In the genomic region with DNA sequence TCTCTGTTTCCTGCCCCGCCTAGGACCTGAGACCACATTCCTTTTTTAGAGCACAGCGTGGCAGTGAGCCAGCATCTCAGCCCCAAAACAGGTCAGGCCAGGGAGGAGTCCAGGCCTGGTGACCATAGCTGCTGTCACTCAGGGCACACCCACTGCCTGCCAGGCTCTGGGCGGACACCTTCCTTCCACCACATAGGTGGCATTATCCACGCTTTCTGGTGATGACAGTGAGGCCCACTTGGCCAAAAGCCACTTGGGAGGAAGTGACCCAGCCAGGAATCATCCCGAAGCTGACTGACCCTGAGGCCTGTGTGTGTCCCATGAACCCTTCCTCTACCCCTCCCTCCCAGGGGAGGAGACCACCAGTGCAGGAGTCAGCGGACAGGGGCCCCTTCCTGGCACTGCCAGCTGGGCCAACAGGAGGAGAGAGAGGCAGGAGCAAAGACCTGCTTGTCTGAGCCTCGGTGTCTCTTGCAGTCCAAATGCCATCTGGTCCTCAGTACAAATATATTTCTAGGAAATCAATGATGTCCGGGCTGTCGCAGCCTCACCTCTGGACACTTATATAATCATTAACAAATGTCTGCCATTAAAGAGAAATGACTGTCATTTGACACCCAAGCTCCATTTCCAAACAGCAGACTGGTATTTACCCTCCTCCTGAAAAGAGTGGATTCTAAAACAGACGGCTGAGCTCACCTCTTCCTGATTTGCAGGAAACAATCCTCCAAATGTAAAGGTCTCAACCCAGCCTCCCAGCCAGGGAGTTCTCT, we compare ENCODE assay signal across 12 cellular contexts.
DNase-seq lines count a peak whose midpoint lies in the region; ATAC-seq and TF ChIP-seq lines count a peak whose summit lies in the region.
"Had no signal": no experiment of that assay in that cellular context is flagged by ENCODE, and none has a peak within 500 bp of the region (broad histone marks: within the 10 kb centered on the region; RNA-seq: fewer than 3 reads in every experiment).

No MANE protein-coding gene starts in this region.

- no peaks in the 10 kb centered on the region for H3K27me3 ChIP-seq in breast epithelium

- DNase-seq in AG08396 (ENCODE audit: low spot score): peak; percentile 35
- DNase-seq in M059J (ENCODE audit: low read depth): peak; percentile 34
- peak; percentile 65 to 66 for DNase-seq in breast epithelium (ENCODE audit: low spot score in 2 of 2)
- DNase-seq in kidney glomerular epithelial cell (lab: John Stamatoyannopoulos, UW): peak; percentile 1
- DNase-seq in nucleus accumbens (lab: John Stamatoyannopoulos, UW): no peak
- DNase-seq in activated CD4-positive, alpha-beta memory T cell treated with anti-CD3 and anti-CD28 coated beads for 36 hours: no peak
- DNase-seq: NCI-H1694 had no signal

- H3K9me3 ChIP-seq in breast epithelium: no peaks in the 10 kb centered on the region

- H3K4me1 ChIP-seq in breast epithelium: no peaks in the 10 kb centered on the region

- no peaks in the 10 kb centered on the region for H3K36me3 ChIP-seq in breast epithelium

- CTCF ChIA-PET in activated CD4-positive, alpha-beta memory T cell treated with anti-CD3 and anti-CD28 coated beads for 36 hours (lab: Charles Lee): no interaction called here

- H3K27ac ChIP-seq in breast epithelium: peak overlapping the region in 1 of 2 donors; percentile 48

- no peak overlapping the region for H3K4me3 Mint-ChIP-seq in stimulated activated memory B cell treated with anti-CD40 and anti-IgM and Interleukin-4, amounts not matched to agents 10 μg/mL and 1 μg/mL and 100 μg/mL, for 72 hours
- no peak overlapping the region for H3K4me3 Mint-ChIP-seq in activated CD4-positive, alpha-beta memory T cell treated with anti-CD3 and anti-CD28 coated beads for 36 hours
- H3K4me3 Mint-ChIP-seq: activated T-helper 17 cell treated with anti-CD3 and anti-CD28 coated beads, Interleukin-2, amount 50 U/mL, for 72 hours; stimulated activated naive CD8-positive, alpha-beta T cell treated with anti-CD3 and anti-CD28 coated beads, Interleukin-15, Interleukin-2, amounts not matched to agents 100 ng/mL and 50 ng/mL, for 24 hours had no signal

- H3K36me3 Mint-ChIP-seq in stimulated activated memory B cell treated with anti-CD40 and anti-IgM and Interleukin-4, amounts not matched to agents 10 μg/mL and 1 μg/mL and 100 μg/mL, for 72 hours: no peaks in the 10 kb centered on the region
- no peaks in the 10 kb centered on the region for H3K36me3 Mint-ChIP-seq in activated CD4-positive, alpha-beta memory T cell treated with anti-CD3 and anti-CD28 coated beads for 36 hours

- peaks cover 10% of the 10 kb centered on the region for H3K27me3 Mint-ChIP-seq in stimulated activated memory B cell treated with anti-CD40 and anti-IgM and Interleukin-4, amounts not matched to agents 10 μg/mL and 1 μg/mL and 100 μg/mL, for 72 hours
- H3K27me3 Mint-ChIP-seq in activated CD4-positive, alpha-beta memory T cell treated with anti-CD3 and anti-CD28 coated beads for 36 hours: no peaks in the 10 kb centered on the region
- H3K27me3 Mint-ChIP-seq: activated T-helper 17 cell treated with anti-CD3 and anti-CD28 coated beads, Interleukin-2, amount 50 U/mL, for 72 hours had no signal

- TF ChIP-seq POLR2A in breast epithelium (IDR thresholded peaks at IDR 0.05): no peak

- ATAC-seq in stimulated activated memory B cell treated with anti-CD40 and anti-IgM and Interleukin-4, amounts not matched to agents 10 μg/mL and 1 μg/mL and 100 μg/mL, for 72 hours: no peak
- no peak for ATAC-seq in HG03439 (IDR thresholded peaks at IDR 0.05; ENCODE audit: unreplicated experiment)
- ATAC-seq: activated T-helper 17 cell treated with anti-CD3 and anti-CD28 coated beads, Interleukin-2, amount 50 U/mL, for 72 hours; GM12878 had no signal

- no peak overlapping the region for H3K27ac Mint-ChIP-seq in stimulated activated memory B cell treated with anti-CD40 and anti-IgM and Interleukin-4, amounts not matched to agents 10 μg/mL and 1 μg/mL and 100 μg/mL, for 72 hours
- H3K27ac Mint-ChIP-seq in activated CD4-positive, alpha-beta memory T cell treated with anti-CD3 and anti-CD28 coated beads for 36 hours: no peak overlapping the region
- H3K27ac Mint-ChIP-seq: activated T-helper 17 cell treated with anti-CD3 and anti-CD28 coated beads, Interleukin-2, amount 50 U/mL, for 72 hours; stimulated activated naive CD8-positive, alpha-beta T cell treated with anti-CD3 and anti-CD28 coated beads, Interleukin-15, Interleukin-2, amounts not matched to agents 100 ng/mL and 50 ng/mL, for 24 hours had no signal

- H3K4me1 Mint-ChIP-seq in stimulated activated memory B cell treated with anti-CD40 and anti-IgM and Interleukin-4, amounts not matched to agents 10 μg/mL and 1 μg/mL and 100 μg/mL, for 72 hours: no peaks in the 10 kb centered on the region
- no peaks in the 10 kb centered on the region for H3K4me1 Mint-ChIP-seq in activated CD4-positive, alpha-beta memory T cell treated with anti-CD3 and anti-CD28 coated beads for 36 hours (ENCODE audit: low read depth)
- H3K4me1 Mint-ChIP-seq: activated T-helper 17 cell treated with anti-CD3 and anti-CD28 coated beads, Interleukin-2, amount 50 U/mL, for 72 hours had no signal

- TF ChIP-seq CTCF in breast epithelium (IDR thresholded peaks at IDR 0.05): no peak

- H3K4me3 ChIP-seq in breast epithelium: no peak overlapping the region
- H3K4me3 ChIP-seq: GM12878 had no signal

- H3K9me3 Mint-ChIP-seq in stimulated activated memory B cell treated with anti-CD40 and anti-IgM and Interleukin-4, amounts not matched to agents 10 μg/mL and 1 μg/mL and 100 μg/mL, for 72 hours: no peaks in the 10 kb centered on the region
- H3K9me3 Mint-ChIP-seq in activated CD4-positive, alpha-beta memory T cell treated with anti-CD3 and anti-CD28 coated beads for 36 hours: no peaks in the 10 kb centered on the region
- H3K9me3 Mint-ChIP-seq: activated T-helper 17 cell treated with anti-CD3 and anti-CD28 coated beads, Interleukin-2, amount 50 U/mL, for 72 hours; stimulated activated naive CD8-positive, alpha-beta T cell treated with anti-CD3 and anti-CD28 coated beads, Interleukin-15, Interleukin-2, amounts not matched to agents 100 ng/mL and 50 ng/mL, for 24 hours had no signal

- POLR2A ChIA-PET in activated CD4-positive, alpha-beta memory T cell treated with anti-CD3 and anti-CD28 coated beads for 36 hours (lab: Charles Lee): no interaction called here

- intact Hi-C loops in breast epithelium (cut with DNase I; ENCODE audit: low total_unique reads): no loop called here
- intact Hi-C loops in activated CD4-positive, alpha-beta memory T cell treated with anti-CD3 and anti-CD28 coated beads for 36 hours (cut with micrococcal nuclease): no loop called here

Comparison
In these comparisons a context has a peak if more than half of its experiments do, and no peak if none do; other contexts are left out.
1. DNase-seq: peak in AG08396 (single experiment), M059J (single experiment), breast epithelium (2 of 2) and kidney glomerular epithelial cell (single experiment); none in nucleus accumbens (0 of 56) and activated CD4-positive, alpha-beta memory T cell treated with anti-CD3 and anti-CD28 coated beads for 36 hours (single experiment).